In the genomic region with DNA sequence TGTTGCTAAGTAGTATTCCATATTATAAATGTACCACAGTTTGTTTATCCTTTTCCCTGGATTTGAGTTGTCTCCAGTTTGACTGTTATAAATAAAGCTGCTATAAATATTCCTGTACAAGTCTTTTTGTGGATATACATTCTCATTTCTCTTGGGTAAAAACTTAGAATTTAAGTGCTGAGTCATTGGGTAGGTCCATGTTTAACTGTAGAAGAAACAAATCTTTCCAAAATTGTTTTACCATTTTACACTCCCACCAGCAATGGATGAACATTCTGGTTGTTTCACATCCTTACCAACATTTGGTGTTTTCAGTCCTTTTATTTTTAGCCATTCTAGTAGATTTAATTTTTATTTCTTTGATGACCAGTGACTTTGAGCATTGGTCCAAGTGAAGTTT, we compare ENCODE assay signal across 15 cellular contexts.
DNase-seq lines count a peak whose midpoint lies in the region; ATAC-seq, FAIRE-seq and TF ChIP-seq lines count a peak whose summit lies in the region.
"Had no signal": no experiment of that assay in that cellular context is flagged by ENCODE, and none has a peak within 500 bp of the region (broad histone marks: within the 10 kb centered on the region; RNA-seq: fewer than 3 reads in every experiment).

No MANE protein-coding gene starts in this region.

- in situ Hi-C loops in GM23248 (cut with MboI), result loop anchor here (10.0 kb wide), 1 partner anchor 216 kb away; no protein-coding TSS in a partner anchor

- H3K9me2 ChIP-seq in GM23248 (ENCODE audit: insufficient read depth), result no peaks in the 10 kb centered on the region

- no peak for TF ChIP-seq CTCF in A549 (IDR thresholded peaks at IDR 0.05)
- no peak for TF ChIP-seq CTCF in chondrocyte (IDR thresholded peaks at IDR 0.05)

- ATAC-seq in A549, result no peak
- no peak for ATAC-seq in GM21529 (IDR thresholded peaks at IDR 0.05; ENCODE audit: unreplicated experiment)
- ATAC-seq in HG03439 (IDR thresholded peaks at IDR 0.05; ENCODE audit: unreplicated experiment), result no peak

- peak overlapping the region; percentile 74 for H3K27ac Mint-ChIP-seq in chondrocyte (ENCODE audit: unreplicated experiment)
- H3K27ac Mint-ChIP-seq: CD4-positive, alpha-beta memory T cell had no signal

- no peaks in the 10 kb centered on the region for H3K79me2 ChIP-seq in GM23248 (ENCODE audit: insufficient read depth)

- peaks cover 6% of the 10 kb centered on the region for H3K9me3 Mint-ChIP-seq in chondrocyte (ENCODE audit: low read depth)

- CTCF ChIA-PET in A549 (lab: Yijun Ruan, JAX), result interaction anchor here (1.3 to 15.2 kb wide), 3 partner anchors 8 to 235 kb away, joined by 3 to 333 read pairs (median 15); no protein-coding TSS in a partner anchor

- FAIRE-seq in A549 (lab: Jason Lieb, UNC), result no peak
- FAIRE-seq: GM12892, GM19239 had no signal

- H3K27ac ChIP-seq in A549, result no peak overlapping the region
- H3K27ac ChIP-seq in GM23248, result no peak overlapping the region
- H3K27ac ChIP-seq: C4-2B had no signal

- no peak for TF ChIP-seq EP300 in A549 (IDR thresholded peaks at IDR 0.05)

- no peaks in the 10 kb centered on the region for H3K36me3 Mint-ChIP-seq in chondrocyte (ENCODE audit: low read depth)
- H3K36me3 Mint-ChIP-seq: CD4-positive, alpha-beta memory T cell had no signal

- peaks cover 47% of the 10 kb centered on the region for H3K4me1 Mint-ChIP-seq in chondrocyte (ENCODE audit: low read depth)
- H3K4me1 Mint-ChIP-seq: CD4-positive, alpha-beta memory T cell had no signal

- POLR2A ChIA-PET in A549 (lab: Yijun Ruan, JAX), result no interaction called here

- H3K36me3 ChIP-seq in GM23248 (ENCODE audit: low read depth), result no peaks in the 10 kb centered on the region
- H3K36me3 ChIP-seq: BE2C had no signal

- H3K4me2 ChIP-seq in A549 (no peak overlapping the region), GM23248 (ENCODE audit: unreplicated experiment) (no peak overlapping the region)

- no peak for TF ChIP-seq RAD21 in A549 (conservative IDR thresholded peaks at IDR 0.05 in 1 of 2, IDR thresholded peaks at IDR 0.05 in 1 of 2)

- no peaks in the 10 kb centered on the region for H3K27me3 Mint-ChIP-seq in chondrocyte (ENCODE audit: low read depth)

- H3K4me3 Mint-ChIP-seq in chondrocyte (ENCODE audit: unreplicated experiment), result no peak overlapping the region
- H3K4me3 Mint-ChIP-seq: CD4-positive, alpha-beta memory T cell had no signal

- TF ChIP-seq POLR2A in A549 (IDR thresholded peaks at IDR 0.05; ENCODE audit: low read length), result no peak

- H3F3A ChIP-seq in GM23248 (ENCODE audit: insufficient read depth), result 0 out of 2 replicates have a peak, but pooled peaks cover 8% of the 10 kb centered on the region

- peak overlapping the region; percentile 20; the same call in 1 of the 2 replicates for H2AFZ ChIP-seq in GM23248

- H3K27me3 ChIP-seq in GM23248 (replicated peaks; ENCODE audit: insufficient read depth), result no peaks in the 10 kb centered on the region
- H3K27me3 ChIP-seq: BE2C had no signal

- H3K9ac ChIP-seq in GM23248, result no peak overlapping the region

- 0 out of 3 replicates have a peak, but pooled peaks cover 4% of the 10 kb centered on the region for H3K9me3 ChIP-seq in A549
- H3K9me3 ChIP-seq in GM23248 (ENCODE audit: low read depth), result no peaks in the 10 kb centered on the region
- H3K9me3 ChIP-seq: BE2C had no signal

- no peak for DNase-seq in A549 (ENCODE audit: low read depth in 1 of 2, low spot score in 1 of 2)
- DNase-seq in GM23248, result no peak
- no peak for DNase-seq in chondrocyte (ENCODE audit: low spot score)
- peak; percentile 14 for DNase-seq in middle frontal gyrus (ENCODE audit: extremely low spot score, low spot score)
- no peak for DNase-seq in NCI-H1694 treated with DMSO at 0.1 percent for 48 hours (lab: John Stamatoyannopoulos, UW)
- DNase-seq: BE2C; CD4-positive, alpha-beta memory T cell; DMS79; EL; H7 had no signal

- no peaks in the 10 kb centered on the region for H3K4me1 ChIP-seq in A549
- H3K4me1 ChIP-seq in GM23248 (ENCODE audit: insufficient read depth), result peaks cover 12% of the 10 kb centered on the region
- H3K4me1 ChIP-seq: BE2C had no signal

- H3K4me3 ChIP-seq in A549 (no peak overlapping the region), GM23248 (no peak overlapping the region)

- no peaks in the 10 kb centered on the region for H4K20me1 ChIP-seq in GM23248 (ENCODE audit: insufficient read depth)

TF ChIP-seq in A549, 52 proteins besides CTCF, POLR2A, EP300 and RAD21:
- TF ChIP-seq ZC3H11A (IDR thresholded peaks at IDR 0.05) (no peak), GATA3 (IDR thresholded peaks at IDR 0.05; ENCODE audit: borderline replicate concordance) (no peak), MAFK (IDR thresholded peaks at IDR 0.05; ENCODE audit: partially characterized antibody) (peak; percentile 74), JUNB (IDR thresholded peaks at IDR 0.05) (no peak), NFE2L2 (conservative IDR thresholded peaks at IDR 0.05; ENCODE audit: low read length) (peak; percentile 65), TP53 (CRISPR knock-in tag; IDR thresholded peaks at IDR 0.05) (no peak)
TF ChIP-seq in A549: peak in this region for 2.
